In genomic region chr2:230941202-230942180, GRCh38 we compare ENCODE assay signal across 19 cellular contexts. TPM values are rescaled to one million over a fixed set of nuclear protein-coding genes. Genes with fewer than 3 reads are reported as not detected.
"Had no signal": no experiment of that assay in that cellular context is flagged by ENCODE, and none has a peak within 500 bp of the region (broad histone marks: within the 10 kb centered on the region; RNA-seq: fewer than 3 reads in every experiment).

No MANE protein-coding gene starts in this region.

- H3K4me3 ChIP-seq: ascending aorta, dorsolateral prefrontal cortex, gastroesophageal sphincter, heart right ventricle, SK-N-MC, thoracic aorta had no signal

- H3K27me3 Mint-ChIP-seq: activated CD4-positive, alpha-beta T cell treated with anti-CD3 and anti-CD28 coated beads, Interleukin-2, amount 10 ng/mL, durations not matched to agents 7 days and 5 days had no signal

- DNase-seq: activated CD4-positive, alpha-beta T cell treated with anti-CD3 and anti-CD28 coated beads, Interleukin-2, amount 10 ng/mL, durations not matched to agents 7 days and 5 days; activated naive CD4-positive, alpha-beta T cell; activated T-cell treated with anti-CD3 and anti-CD28 coated beads, Interleukin-2, amount 50 U/mL, for 4 hours; erythroblast; heart right ventricle; left cardiac atrium; right cardiac atrium; small intestine; stimulated activated CD4-positive, alpha-beta T cell treated with anti-CD3 and anti-CD28 coated beads, Interleukin-4, amount 100 ng/mL, for 24 hours; T-helper 9 cell had no signal

- H3K27ac Mint-ChIP-seq: activated CD4-positive, alpha-beta T cell treated with anti-CD3 and anti-CD28 coated beads, Interleukin-2, amount 10 ng/mL, durations not matched to agents 7 days and 5 days had no signal

- ATAC-seq: activated T-cell treated with anti-CD3 and anti-CD28 coated beads, Interleukin-2, amount 50 U/mL, for 4 hours; gastroesophageal sphincter; heart right ventricle; left cardiac atrium had no signal

- H3K27ac ChIP-seq: ascending aorta, dorsolateral prefrontal cortex, gastroesophageal sphincter, heart right ventricle, SK-N-MC, thoracic aorta had no signal

- H3K4me3 Mint-ChIP-seq: activated CD4-positive, alpha-beta T cell treated with anti-CD3 and anti-CD28 coated beads, Interleukin-2, amount 10 ng/mL, durations not matched to agents 7 days and 5 days; activated T-cell treated with anti-CD3 and anti-CD28 coated beads, Interleukin-2, amount 50 U/mL, for 4 hours had no signal

RNA-seq across cellular contexts. Expression of gene GPR55, which starts 16.4 kb away (rescaled TPM):
- total RNA-seq: ascending aorta, bronchial epithelial cell, cerebellum, lung microvascular endothelial cell, thoracic aorta had no signal

RNA-seq across cellular contexts. Expression of gene SPATA3, which starts 54.4 kb away (rescaled TPM):
- total RNA-seq: activated T-cell treated with anti-CD3 and anti-CD28 coated beads, Interleukin-2, amount 50 U/mL, for 4 hours; ascending aorta; bronchial epithelial cell; cerebellum; gastroesophageal sphincter; heart right ventricle; left cardiac atrium; lung microvascular endothelial cell; posterior vena cava; right cardiac atrium; thoracic aorta had no signal
